8 cellular contexts compared by ENCODE assay signal in the genomic region with DNA sequence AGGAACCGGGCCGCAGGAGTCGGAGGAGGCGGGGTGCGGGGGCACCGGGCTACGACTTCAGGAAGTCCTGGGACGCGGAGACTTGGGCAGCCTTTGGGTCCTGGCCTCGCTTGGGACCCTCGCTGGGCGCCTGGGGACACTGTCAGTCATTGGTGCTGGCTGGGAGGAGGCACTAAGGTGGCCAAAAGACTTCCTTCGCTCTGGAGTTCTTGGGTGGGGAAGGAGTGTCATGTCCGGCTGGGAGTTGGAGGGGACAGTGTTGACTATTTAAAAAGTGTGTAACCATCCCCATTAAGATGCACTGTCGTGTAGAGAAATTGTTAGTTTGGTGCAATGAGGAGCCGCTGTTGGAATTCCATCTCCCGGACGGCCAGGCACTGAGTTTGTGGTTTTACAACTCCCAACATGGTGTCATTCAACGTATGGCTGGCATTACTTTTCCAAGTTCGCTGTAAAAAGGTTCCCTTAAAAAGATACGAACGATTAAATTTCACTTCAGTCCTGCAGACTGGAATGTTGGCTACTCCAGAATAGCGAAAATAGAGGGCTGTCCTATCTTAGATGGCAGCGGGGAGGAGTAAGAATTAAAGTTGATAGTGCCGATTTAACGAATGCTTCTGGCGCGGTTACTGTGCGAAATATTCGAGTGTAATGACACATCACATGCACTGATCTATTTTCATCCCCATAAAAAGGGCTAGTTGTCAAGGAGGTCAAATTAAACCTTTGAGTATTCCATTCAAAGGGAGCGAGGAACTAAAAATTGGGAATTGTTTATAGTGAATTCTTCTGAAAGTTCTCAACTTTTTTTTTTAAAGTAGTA. TPM values are rescaled to one million over a fixed set of nuclear protein-coding genes. Genes with fewer than 3 reads are reported as not detected.
A peak's percentile ranks its signal among the peaks of the same experiment; 100 is the strongest.
DNase-seq lines count a peak whose midpoint lies in the region; ATAC-seq, FAIRE-seq and TF ChIP-seq lines count a peak whose summit lies in the region.

No MANE protein-coding gene starts in this region.

- peak overlapping the region; percentile 97 for H3K9ac ChIP-seq in BLaER1

- H3K9me3 ChIP-seq in BLaER1 (peaks cover 34% of the 10 kb centered on the region), esophagus (ENCODE audit: control insufficient read depth in 2 of 2, insufficient read depth in 1 of 2, low read depth in 1 of 2, low read length in 1 of 2) (no peaks in the 10 kb centered on the region)

- H3K4me3 ChIP-seq in BLaER1 (peak overlapping the region; percentile 96), H7 (ENCODE audit: insufficient read depth, low read depth, low read length) (peak overlapping the region; percentile 77), esophagus (ENCODE audit: low read depth in 1 of 2, low read length in 2 of 2) (peak overlapping the region; percentile 77 to 96)

- H3K4me3 Mint-ChIP-seq in nephron progenitor cell: peak overlapping the region; percentile 99

- no peaks in the 10 kb centered on the region for H3K27me3 ChIP-seq in BLaER1
- no peaks in the 10 kb centered on the region for H3K27me3 ChIP-seq in H7 (ENCODE audit: control insufficient read depth, insufficient read depth, low read length)
- H3K27me3 ChIP-seq in esophagus (ENCODE audit: control insufficient read depth in 1 of 2, insufficient read depth in 2 of 2, low read length in 2 of 2): no peaks in the 10 kb centered on the region

- no peak for DNase-seq in H7
- peak; percentile 33 for DNase-seq in SW480 (ENCODE audit: low spot score)
- DNase-seq in nephron progenitor cell: no peak
- DNase-seq in HTR-8/SVneo (ENCODE audit: insufficient read length, low spot score): no peak

- TF ChIP-seq CTCF in nephron progenitor cell (IDR thresholded peaks at IDR 0.05): no peak

- FAIRE-seq in HTR-8/SVneo (lab: Jason Lieb, UNC): no peak

- peak overlapping the region; percentile 90 for H3K27ac Mint-ChIP-seq in nephron progenitor cell

- peak overlapping the region; percentile 87 for H3K4me2 ChIP-seq in BLaER1

- H3K27ac ChIP-seq in BLaER1 (peak overlapping the region; percentile 95), esophagus (ENCODE audit: low read depth in 2 of 2, low read length in 1 of 2) (peak overlapping the region; percentile 96 to 98)

- H3K9me3 Mint-ChIP-seq in nephron progenitor cell: peaks cover 27% of the 10 kb centered on the region

- 1 to 2% methylated on average over 31 of the region's 31 CpGs for WGBS in esophagus, 2 donors

- H3K36me3 ChIP-seq in BLaER1: peaks cover 8% of the 10 kb centered on the region
- no peaks in the 10 kb centered on the region for H3K36me3 ChIP-seq in H7 (replicated peaks; ENCODE audit: control insufficient read depth, insufficient read depth, low read length)
- no peaks in the 10 kb centered on the region for H3K36me3 ChIP-seq in esophagus (ENCODE audit: control insufficient read depth in 2 of 2, insufficient read depth in 2 of 2, low read length in 1 of 2)

- H3K4me1 ChIP-seq in BLaER1 (peaks cover 27% of the 10 kb centered on the region), esophagus (ENCODE audit: control insufficient read depth in 2 of 2, insufficient read depth in 2 of 2, low read length in 1 of 2) (no peaks in the 10 kb centered on the region)

- peaks cover 52% of the 10 kb centered on the region for H3K4me1 Mint-ChIP-seq in nephron progenitor cell

- ATAC-seq in GM18909 (IDR thresholded peaks at IDR 0.05; ENCODE audit: poor library complexity, unreplicated experiment): no peak
- ATAC-seq in HG03432 (IDR thresholded peaks at IDR 0.05; ENCODE audit: unreplicated experiment): no peak

- peaks cover 23% of the 10 kb centered on the region; the same call in 1 of the 2 replicates for H4K20me1 ChIP-seq in BLaER1

- H3K27me3 Mint-ChIP-seq in nephron progenitor cell (ENCODE audit: low read depth, poor library complexity): peaks cover 7% of the 10 kb centered on the region

- H3K36me3 Mint-ChIP-seq in nephron progenitor cell (ENCODE audit: low read depth): peaks cover 41% of the 10 kb centered on the region

RNA-seq across cellular contexts. Expression of gene DNAJC3, which starts 0.8 kb away (rescaled TPM):
- 14.0 and 18.7 TPM in 2 replicates for total RNA-seq in H7 (2014; rRNA removed; shearing (Covaris generic))
- polyA plus RNA-seq in esophagus: 1 to 10 TPM; 7.0 to 8.9 TPM

RNA-seq across cellular contexts. Expression of gene DZIP1, which starts 33.3 kb away (rescaled TPM):
- total RNA-seq in H7 (2014; rRNA removed; shearing (Covaris generic)): 21.4 and 22.9 TPM in 2 replicates
- polyA plus RNA-seq in esophagus: 1 to 10 TPM; 2.1 to 3.0 TPM
